8 cellular contexts compared by ENCODE assay signal in genomic region chr6:13354331-13355042, GRCh38. TPM values are rescaled to one million over a fixed set of nuclear protein-coding genes. Genes with fewer than 3 reads are reported as not detected.
A peak's percentile ranks its signal among the peaks of the same experiment; 100 is the strongest.
DNase-seq lines count a peak whose midpoint lies in the region; ATAC-seq and TF ChIP-seq lines count a peak whose summit lies in the region.

No MANE protein-coding gene starts in this region.

- peaks cover 11% of the 10 kb centered on the region for H3K36me3 Mint-ChIP-seq in endothelial cell (ENCODE audit: low read depth, unreplicated experiment)
- no peaks in the 10 kb centered on the region for H3K36me3 Mint-ChIP-seq in natural killer cell treated with Interleukin-12 subunit alpha and Interleukin-12 subunit beta and Interleukin-15 and Interleukin-18, amount 100 ng/mL, for 72 hours

- H3K4me1 Mint-ChIP-seq in endothelial cell (ENCODE audit: unreplicated experiment) = peaks cover 60% of the 10 kb centered on the region
- H3K4me1 Mint-ChIP-seq in natural killer cell treated with Interleukin-12 subunit alpha and Interleukin-12 subunit beta and Interleukin-15 and Interleukin-18, amount 100 ng/mL, for 72 hours (ENCODE audit: low read depth in 2 of 2) = peaks cover 39 to 45% of the 10 kb centered on the region in 2 donors

- H3K27me3 Mint-ChIP-seq in endothelial cell (ENCODE audit: unreplicated experiment) = peaks cover 15% of the 10 kb centered on the region
- H3K27me3 Mint-ChIP-seq in natural killer cell treated with Interleukin-12 subunit alpha and Interleukin-12 subunit beta and Interleukin-15 and Interleukin-18, amount 100 ng/mL, for 72 hours = no peaks in the 10 kb centered on the region

- peak overlapping the region in 1 of 5 donors; percentile 31 for H3K27ac ChIP-seq in adrenal gland

- no peaks in the 10 kb centered on the region for H3K9me3 Mint-ChIP-seq in endothelial cell (ENCODE audit: unreplicated experiment)
- no peaks in the 10 kb centered on the region for H3K9me3 Mint-ChIP-seq in natural killer cell treated with Interleukin-12 subunit alpha and Interleukin-12 subunit beta and Interleukin-15 and Interleukin-18, amount 100 ng/mL, for 72 hours

- no peak for TF ChIP-seq POLR2A in adrenal gland (IDR thresholded peaks at IDR 0.05)

- peak overlapping the region; percentile 27 for H3K4me3 Mint-ChIP-seq in endothelial cell (ENCODE audit: unreplicated experiment)
- H3K4me3 Mint-ChIP-seq in natural killer cell treated with Interleukin-12 subunit alpha and Interleukin-12 subunit beta and Interleukin-15 and Interleukin-18, amount 100 ng/mL, for 72 hours = no peak overlapping the region

- H3K4me3 ChIP-seq in adrenal gland = no peak overlapping the region

- no peak for TF ChIP-seq CTCF in endothelial cell (IDR thresholded peaks at IDR 0.05; ENCODE audit: unreplicated experiment)
- TF ChIP-seq CTCF in adrenal gland (IDR thresholded peaks at IDR 0.05) = no peak

- H3K36me3 ChIP-seq in adrenal gland (replicated peaks in 1 of 2) = no peaks in the 10 kb centered on the region

- WGBS in adrenal gland, 4 donors = 62 to 79% (median 71%) methylated on average over 13 of the region's 13 CpGs

- peak overlapping the region; percentile 93 for H3K27ac Mint-ChIP-seq in endothelial cell (ENCODE audit: unreplicated experiment)
- H3K27ac Mint-ChIP-seq in natural killer cell treated with Interleukin-12 subunit alpha and Interleukin-12 subunit beta and Interleukin-15 and Interleukin-18, amount 100 ng/mL, for 72 hours = peak overlapping the region; percentile 61 to 81

- H3K27me3 ChIP-seq in adrenal gland = no peaks in the 10 kb centered on the region

- intact Hi-C loops in adrenal gland (cut with DNase I) = loop anchor here in 1 of 2 donors (10.0 kb wide), 1 partner anchor 120 kb away; no protein-coding TSS in a partner anchor

- H3K4me1 ChIP-seq in adrenal gland (replicated peaks in 1 of 2) = no peaks in the 10 kb centered on the region

- DNase-seq in ELF-1 (ENCODE audit: low read depth, low spot score) (peak; percentile 32), OCI-M1 (lab: John Stamatoyannopoulos, UW) (peak; percentile 94), endothelial cell (ENCODE audit: low spot score) (peak; percentile 22), NCI-H2227 treated with DMSO at 0.1 percent for 48 hours (lab: John Stamatoyannopoulos, UW) (no peak), adrenal gland (no peak)
- no peak for DNase-seq in natural killer cell treated with Interleukin-12 subunit alpha and Interleukin-12 subunit beta and Interleukin-15 and Interleukin-18, amount 100 ng/mL, for 72 hours (ENCODE audit: low spot score)

- H3K9me3 ChIP-seq in adrenal gland (replicated peaks in 1 of 3) = no peaks in the 10 kb centered on the region

- no peak for ATAC-seq in natural killer cell treated with Interleukin-12 subunit alpha and Interleukin-12 subunit beta and Interleukin-15 and Interleukin-18, amount 100 ng/mL, for 72 hours
- ATAC-seq in GM18519 (IDR thresholded peaks at IDR 0.05; ENCODE audit: low FRiP score, unreplicated experiment) (no peak), GM21526 (IDR thresholded peaks at IDR 0.05; ENCODE audit: low FRiP score, unreplicated experiment) (no peak)

RNA-seq across cellular contexts. Expression of gene TBC1D7, which starts 26.1 kb away (rescaled TPM):
- 40.4 TPM for total RNA-seq in endothelial cell (ENCODE audit: unreplicated experiment)
- total RNA-seq in natural killer cell treated with Interleukin-12 subunit alpha and Interleukin-12 subunit beta and Interleukin-15 and Interleukin-18, amount 100 ng/mL, for 72 hours = 10 to 100 TPM; 21.8 to 23.4 TPM
- 10 to 100 TPM in 6 of 8 donors, 1 to 10 TPM in 2; 8.0 to 19.4 (median 12.4) TPM for total RNA-seq in adrenal gland
- polyA plus RNA-seq in adrenal gland = 10 to 100 TPM in 1 of 3 donors, 1 to 10 TPM in 2; 8.3 to 13.0 (median 8.9) TPM

Comparison
In these comparisons a context has a peak if more than half of its experiments do, and no peak if none do; other contexts are left out.
1. DNase-seq: peak in ELF-1 (single experiment), OCI-M1 (single experiment) and endothelial cell (single experiment); none in natural killer cell treated with Interleukin-12 subunit alpha and Interleukin-12 subunit beta and Interleukin-15 and Interleukin-18, amount 100 ng/mL, for 72 hours (single experiment), NCI-H2227 treated with DMSO at 0.1 percent for 48 hours (single experiment) and adrenal gland (0 of 7).